8 cellular contexts compared by ENCODE assay signal in the genomic region with DNA sequence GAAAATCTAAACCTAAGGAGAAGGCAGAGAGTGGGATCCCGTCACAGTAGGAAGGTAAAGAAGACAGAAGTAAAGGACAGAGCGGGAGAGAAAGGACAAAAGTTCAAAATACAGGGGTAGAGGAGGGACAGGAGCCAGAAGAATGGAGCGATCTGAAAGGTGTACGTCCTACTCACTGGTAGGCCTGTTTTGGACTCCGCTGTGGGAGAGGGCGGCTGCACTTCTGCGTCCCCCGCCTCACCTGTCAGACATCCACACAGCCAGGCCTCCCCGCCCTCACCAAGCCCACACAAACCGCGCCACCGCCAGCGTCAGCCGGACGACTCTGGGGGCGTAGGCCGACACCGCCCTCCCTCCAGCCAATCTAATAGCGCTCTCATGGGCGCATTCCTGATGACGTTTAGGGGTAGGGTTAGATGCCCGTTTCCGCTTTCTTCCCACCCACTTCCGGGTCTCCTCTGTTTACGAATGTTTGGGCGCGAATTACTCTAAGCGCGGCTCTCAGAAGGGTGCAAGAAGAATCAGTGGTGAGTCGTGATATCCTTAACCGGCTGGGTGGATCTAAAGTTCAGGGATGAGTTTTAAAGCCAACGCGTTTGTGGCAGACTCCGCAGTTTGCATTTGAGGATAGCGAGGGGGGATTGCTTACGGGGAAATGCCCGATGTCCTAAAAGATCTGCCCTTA.
DNase-seq lines count a peak whose midpoint lies in the region; ATAC-seq, FAIRE-seq and TF ChIP-seq lines count a peak whose summit lies in the region.

A gene with protein sequence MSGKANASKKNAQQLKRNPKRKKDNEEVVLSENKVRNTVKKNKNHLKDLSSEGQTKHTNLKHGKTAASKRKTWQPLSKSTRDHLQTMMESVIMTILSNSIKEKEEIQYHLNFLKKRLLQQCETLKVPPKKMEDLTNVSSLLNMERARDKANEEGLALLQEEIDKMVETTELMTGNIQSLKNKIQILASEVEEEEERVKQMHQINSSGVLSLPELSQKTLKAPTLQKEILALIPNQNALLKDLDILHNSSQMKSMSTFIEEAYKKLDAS (plus strand): TSS at position 444 of the 685 bp plus-strand sequence. CDS start 6,807 bp downstream, outside the sequence.
TSS of gene MMUT (minus strand) at position 327 of the 685 bp plus-strand sequence. CDS start 3,787 bp downstream, outside the sequence.

- TF ChIP-seq CTCF in AG09309 (IDR thresholded peaks at IDR 0.05; ENCODE audit: control insufficient read depth, insufficient read depth, low read depth, low read length, missing control alignments), result no peak

- no peaks in the 10 kb centered on the region for H3K9me3 Mint-ChIP-seq in central memory CD8-positive, alpha-beta T cell

- H3K36me3 Mint-ChIP-seq in central memory CD8-positive, alpha-beta T cell (ENCODE audit: insufficient read depth), result peaks cover 16% of the 10 kb centered on the region

- peaks cover 45% of the 10 kb centered on the region for H3K4me1 Mint-ChIP-seq in central memory CD8-positive, alpha-beta T cell

- H3K4me3 Mint-ChIP-seq in central memory CD8-positive, alpha-beta T cell, result peak within 1 kb of the TSS; percentile 90

- H3K27me3 Mint-ChIP-seq in central memory CD8-positive, alpha-beta T cell, result no peaks in the 10 kb centered on the region

- H3K4me3 ChIP-seq in AG09309 (ENCODE audit: control insufficient read depth, low read depth, low read length), result peak within 1 kb of the TSS; percentile 68

- ATAC-seq in GM19025 (IDR thresholded peaks at IDR 0.05; ENCODE audit: low read depth, unreplicated experiment) (peak; percentile 100), HG03342 (IDR thresholded peaks at IDR 0.05; ENCODE audit: unreplicated experiment) (peak; percentile 99)
- peak; percentile 96 for ATAC-seq in central memory CD8-positive, alpha-beta T cell (replicated peaks; ENCODE audit: extremely low read depth, poor library complexity, severe bottlenecking)

- H3K27ac Mint-ChIP-seq in central memory CD8-positive, alpha-beta T cell (ENCODE audit: low read depth), result peak within 1 kb of the TSS; percentile 95

- peak; percentile 80 for FAIRE-seq in islet of Langerhans (lab: Jason Lieb, UNC)

- DNase-seq in AG09309 (ENCODE audit: low read depth) (peak; percentile 72), NCI-H446 (lab: John Stamatoyannopoulos, UW) (peak; percentile 93 to 94)
- peak; percentile 84 for DNase-seq in activated CD4-positive, CD25-positive, alpha-beta regulatory T cell treated with anti-CD3 and anti-CD28 coated beads, Interleukin-2, amount 50 U/mL, for 16 hours (ENCODE audit: low read depth, low spot score)
- peak; percentile 79 to 94 for DNase-seq in central memory CD8-positive, alpha-beta T cell (ENCODE audit: low spot score in 2 of 2)
- peak; percentile 82 for DNase-seq in stimulated activated CD4-positive, alpha-beta T cell treated with anti-CD3 and anti-CD28 coated beads, Interleukin-12 subunit alpha, Interleukin-12 subunit beta, amount 100 ng/mL, for 4 hours

Comparison
In these comparisons a context has a peak if more than half of its experiments do, and no peak if none do; other contexts are left out.
1. Peak in every context shown above with its lines: DNase-seq, ATAC-seq and H3K4me3 ChIP-seq.